8 cellular contexts compared by ENCODE assay signal in genomic region chr7:24477807-24478655, GRCh38.
A peak's percentile ranks its signal among the peaks of the same experiment; 100 is the strongest.
DNase-seq lines count a peak whose midpoint lies in the region; ATAC-seq and TF ChIP-seq lines count a peak whose summit lies in the region.

No MANE protein-coding gene starts in this region.

- H3K27ac Mint-ChIP-seq in progenitor cell of endocrine pancreas, result peak overlapping the region; percentile 92
- no peak overlapping the region for H3K27ac Mint-ChIP-seq in natural killer cell

- H3K36me3 Mint-ChIP-seq in progenitor cell of endocrine pancreas (ENCODE audit: insufficient read depth) (no peaks in the 10 kb centered on the region), natural killer cell (no peaks in the 10 kb centered on the region)

- no peak overlapping the region for H3K4me3 ChIP-seq in fibroblast of the aortic adventitia (ENCODE audit: low read depth, low read length)

- no peak for ATAC-seq in GM18502 (IDR thresholded peaks at IDR 0.05; ENCODE audit: poor library complexity, unreplicated experiment)
- no peak for ATAC-seq in natural killer cell
- no peak for ATAC-seq in GM21529 (IDR thresholded peaks at IDR 0.05; ENCODE audit: unreplicated experiment)

- TF ChIP-seq CTCF in fibroblast of the aortic adventitia (IDR thresholded peaks at IDR 0.05; ENCODE audit: insufficient read depth, low read length) (no peak), progenitor cell of endocrine pancreas (IDR thresholded peaks at IDR 0.05; ENCODE audit: unreplicated experiment) (no peak), natural killer cell (IDR thresholded peaks at IDR 0.05) (no peak)

- DNase-seq in GM04503 (ENCODE audit: low read depth) (peak; percentile 55), NCI-H510A treated with DMSO at 0.1 percent for 48 hours (lab: John Stamatoyannopoulos, UW) (peak; percentile 86), fibroblast of the aortic adventitia (ENCODE audit: low read depth) (peak; percentile 90), progenitor cell of endocrine pancreas (ENCODE audit: low spot score, unreplicated experiment) (no peak), natural killer cell (no peak), NOMO-1 treated with DMSO at 0.1 percent for 48 hours (lab: John Stamatoyannopoulos, UW; ENCODE audit: unreplicated experiment) (no peak)

- H3K9me3 Mint-ChIP-seq in progenitor cell of endocrine pancreas (ENCODE audit: low read depth) (peaks cover 4% of the 10 kb centered on the region), natural killer cell (no peaks in the 10 kb centered on the region)

- H3K27me3 Mint-ChIP-seq in progenitor cell of endocrine pancreas (no peaks in the 10 kb centered on the region), natural killer cell (ENCODE audit: low read depth in 2 of 2) (peaks cover 21 to 28% of the 10 kb centered on the region in 2 donors)

- intact Hi-C loops in natural killer cell (cut with micrococcal nuclease), result no loop called here

- H3K4me3 Mint-ChIP-seq in progenitor cell of endocrine pancreas (ENCODE audit: low read depth) (peak overlapping the region; percentile 7), natural killer cell (no peak overlapping the region)

- H3K4me1 Mint-ChIP-seq in progenitor cell of endocrine pancreas (ENCODE audit: low read depth) (peaks cover 51% of the 10 kb centered on the region), natural killer cell (no peaks in the 10 kb centered on the region)

Comparison
In these comparisons a context has a peak if more than half of its experiments do, and no peak if none do; other contexts are left out.
1. DNase-seq: peak in GM04503 (single experiment), NCI-H510A treated with DMSO at 0.1 percent for 48 hours (single experiment) and fibroblast of the aortic adventitia (single experiment); none in progenitor cell of endocrine pancreas (single experiment), natural killer cell (single experiment) and NOMO-1 treated with DMSO at 0.1 percent for 48 hours (single experiment).